27 cellular contexts compared by ENCODE assay signal in the genomic region with DNA sequence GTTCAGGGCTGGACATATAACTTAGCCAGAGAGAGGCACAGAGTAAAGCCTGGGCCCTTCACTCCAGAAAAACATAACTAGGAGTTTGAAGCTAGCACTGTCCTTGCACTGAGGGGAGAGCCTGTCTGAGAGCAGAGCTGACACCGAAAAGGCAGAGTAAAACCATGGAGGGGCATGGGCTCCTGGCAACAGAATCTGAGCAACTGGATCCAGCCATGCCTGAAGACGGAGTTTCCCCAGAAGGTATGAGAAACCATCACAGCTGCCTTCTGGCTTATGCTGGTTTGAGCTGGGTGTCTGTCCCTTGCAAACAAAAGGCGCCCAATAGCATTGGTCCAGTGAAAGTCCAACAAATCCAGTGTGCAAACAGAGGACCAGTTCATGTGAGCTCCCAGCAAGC.
"Had no signal": no experiment of that assay in that cellular context is flagged by ENCODE, and none has a peak within 500 bp of the region (broad histone marks: within the 10 kb centered on the region; RNA-seq: fewer than 3 reads in every experiment).

No MANE protein-coding gene starts in this region.

- H3K36me3 ChIP-seq: colonic mucosa, gastrocnemius medialis had no signal

- FAIRE-seq: colon, endometrium, endothelial cell of umbilical vein, frontal cortex had no signal

- H3K9me3 ChIP-seq: colonic mucosa, esophagus muscularis mucosa, esophagus squamous epithelium, gastrocnemius medialis, gastroesophageal sphincter, heart left ventricle had no signal

- ATAC-seq: effector memory CD8-positive, alpha-beta T cell; esophagus mucosa; foreskin keratinocyte; gastrocnemius medialis; gastroesophageal sphincter; heart left ventricle had no signal

- H3K27ac ChIP-seq: colonic mucosa, coronary artery, dorsolateral prefrontal cortex, epithelial cell of prostate, esophagus muscularis mucosa, esophagus squamous epithelium, foreskin keratinocyte, gastrocnemius medialis, gastroesophageal sphincter, heart left ventricle had no signal

- H3K4me3 ChIP-seq: colonic mucosa, coronary artery, dorsolateral prefrontal cortex, esophagus muscularis mucosa, esophagus squamous epithelium, gastrocnemius medialis, gastroesophageal sphincter, heart left ventricle had no signal

- H3K27me3 ChIP-seq: colonic mucosa, dorsolateral prefrontal cortex, esophagus muscularis mucosa, foreskin keratinocyte, gastrocnemius medialis, gastroesophageal sphincter had no signal

- H3K4me1 ChIP-seq: colonic mucosa, esophagus muscularis mucosa, esophagus squamous epithelium, foreskin keratinocyte, gastrocnemius medialis, gastroesophageal sphincter, heart left ventricle had no signal

- DNase-seq: colonic mucosa; cortex of kidney; dermis blood vessel endothelial cell; dorsolateral prefrontal cortex; effector CD4-positive, alpha-beta T cell; effector CD8-positive, alpha-beta T cell; effector memory CD4-positive, alpha-beta T cell; effector memory CD8-positive, alpha-beta T cell; endodermal cell; erythroblast; esophagus squamous epithelium; foreskin fibroblast; foreskin keratinocyte; foreskin melanocyte; gastrocnemius medialis; glutamatergic neuron; head of caudate nucleus; heart left ventricle had no signal
